1 cellular context compared by ENCODE assay signal in genomic region chr17:75614006-75614405, GRCh38.
TF ChIP-seq lines count a peak whose summit lies in the region.

No MANE protein-coding gene starts in this region.

TF ChIP-seq in HepG2, 621 proteins besides CTCF, POLR2A, EP300 and RAD21 (continues in another document):
- TF ChIP-seq SRY (CRISPR knock-in tag; IDR thresholded peaks at IDR 0.05), result no peak
- no peak for TF ChIP-seq TP53 (CRISPR knock-in tag; conservative IDR thresholded peaks at IDR 0.05)
- TF ChIP-seq HNRNPLL (IDR thresholded peaks at IDR 0.05; ENCODE audit: low read depth, low read length, poor library complexity, severe bottlenecking), result peak; percentile 15
- no peak for TF ChIP-seq GLMP (CRISPR knock-in tag; IDR thresholded peaks at IDR 0.05; ENCODE audit: borderline replicate concordance)
- TF ChIP-seq CREBL2 (CRISPR knock-in tag; IDR thresholded peaks at IDR 0.05; ENCODE audit: borderline replicate concordance), result 0 out of 2 replicates have a peak, but pooled peaks have one; percentile 45
- TF ChIP-seq THAP11 (CRISPR knock-in tag; IDR thresholded peaks at IDR 0.05), result no peak
- no peak for TF ChIP-seq ZNF275 (CRISPR knock-in tag; IDR thresholded peaks at IDR 0.05; ENCODE audit: borderline replicate concordance)
- TF ChIP-seq SKIL (CRISPR knock-in tag; IDR thresholded peaks at IDR 0.05; ENCODE audit: borderline replicate concordance), result no peak
- no peak for TF ChIP-seq PCBP2 (optimal IDR thresholded peaks at IDR 0.05; ENCODE audit: low read depth, low read length, poor library complexity, severe bottlenecking)
- 0 out of 2 replicates have a peak, but pooled peaks have one; percentile 29 for TF ChIP-seq RBFOX2 (IDR thresholded peaks at IDR 0.05; ENCODE audit: low read depth, low read length)
- TF ChIP-seq FOSL2 (CRISPR knock-in tag; IDR thresholded peaks at IDR 0.05), result no peak
- no peak for TF ChIP-seq ZNF576 (CRISPR knock-in tag; IDR thresholded peaks at IDR 0.05)
- TF ChIP-seq PCBP1 (IDR thresholded peaks at IDR 0.05; ENCODE audit: borderline replicate concordance, low read depth, low read length), result 0 out of 2 replicates have a peak, but pooled peaks have one; percentile 17
- TF ChIP-seq ZNF34 (CRISPR knock-in tag; IDR thresholded peaks at IDR 0.05; ENCODE audit: borderline replicate concordance), result no peak
- no peak for TF ChIP-seq MTF2 (CRISPR knock-in tag; IDR thresholded peaks at IDR 0.05; ENCODE audit: borderline replicate concordance)
- no peak for TF ChIP-seq TARDBP (CRISPR knock-in tag; IDR thresholded peaks at IDR 0.05)
- TF ChIP-seq FOXJ3 (CRISPR knock-in tag; IDR thresholded peaks at IDR 0.05; ENCODE audit: borderline replicate concordance), result no peak
- TF ChIP-seq ZNF274 (CRISPR knock-in tag; IDR thresholded peaks at IDR 0.05), result 0 out of 2 replicates have a peak, but pooled peaks have one; percentile 23
- TF ChIP-seq ARID4A (CRISPR knock-in tag; IDR thresholded peaks at IDR 0.05; ENCODE audit: borderline replicate concordance), result no peak; the same call in 1 of the 2 replicates
- TF ChIP-seq ZNF569 (CRISPR knock-in tag; IDR thresholded peaks at IDR 0.05; ENCODE audit: borderline replicate concordance), result no peak
- TF ChIP-seq ZNF317 (CRISPR knock-in tag; IDR thresholded peaks at IDR 0.05), result no peak
- TF ChIP-seq NFIC (IDR thresholded peaks at IDR 0.05; ENCODE audit: low read length), result no peak
- peak; percentile 51 for TF ChIP-seq STAG1 (CRISPR knock-in tag; IDR thresholded peaks at IDR 0.05)
- TF ChIP-seq SMYD3 (CRISPR knock-in tag; IDR thresholded peaks at IDR 0.05), result no peak
- TF ChIP-seq SAFB2 (CRISPR knock-in tag; IDR thresholded peaks at IDR 0.05; ENCODE audit: borderline replicate concordance, low read depth), result no peak
- TF ChIP-seq ZNF547 (CRISPR knock-in tag; IDR thresholded peaks at IDR 0.05), result 0 out of 2 replicates have a peak, but pooled peaks have one; percentile 29
- no peak for TF ChIP-seq ZNF891 (CRISPR knock-in tag; IDR thresholded peaks at IDR 0.05)
- no peak for TF ChIP-seq REXO4 (CRISPR knock-in tag; IDR thresholded peaks at IDR 0.05; ENCODE audit: borderline replicate concordance)
- no peak for TF ChIP-seq ZNF703 (CRISPR knock-in tag; IDR thresholded peaks at IDR 0.05; ENCODE audit: borderline replicate concordance)
- TF ChIP-seq ZSCAN25 (CRISPR knock-in tag; IDR thresholded peaks at IDR 0.05), result no peak
- TF ChIP-seq ZNF550 (CRISPR knock-in tag; IDR thresholded peaks at IDR 0.05; ENCODE audit: borderline replicate concordance), result no peak
- no peak for TF ChIP-seq NCOA5 (CRISPR knock-in tag; IDR thresholded peaks at IDR 0.05)
- no peak for TF ChIP-seq KDM5A (IDR thresholded peaks at IDR 0.05; ENCODE audit: borderline replicate concordance, low read length)
- TF ChIP-seq KDM5B (CRISPR knock-in tag; IDR thresholded peaks at IDR 0.05; ENCODE audit: borderline replicate concordance), result no peak
- TF ChIP-seq ZNF362 (CRISPR knock-in tag; IDR thresholded peaks at IDR 0.05; ENCODE audit: borderline replicate concordance), result no peak
- TF ChIP-seq SNRNP70 (IDR thresholded peaks at IDR 0.05; ENCODE audit: low read depth, low read length), result no peak
- no peak for TF ChIP-seq KMT2A (CRISPR knock-in tag; IDR thresholded peaks at IDR 0.05)
- no peak for TF ChIP-seq MIXL1 (CRISPR knock-in tag; IDR thresholded peaks at IDR 0.05)
- peak; percentile 69; the same call in 1 of the 2 replicates for TF ChIP-seq ZNF598 (CRISPR knock-in tag; IDR thresholded peaks at IDR 0.05; ENCODE audit: borderline replicate concordance)
- TF ChIP-seq ARNT (IDR thresholded peaks at IDR 0.05), result no peak
- no peak for TF ChIP-seq ZNF7 (CRISPR knock-in tag; IDR thresholded peaks at IDR 0.05)
- peak; percentile 45 for TF ChIP-seq XRCC5 (optimal IDR thresholded peaks at IDR 0.05; ENCODE audit: low read length)
- 0 out of 2 replicates have a peak, but pooled peaks have one; percentile 22 for TF ChIP-seq ZBTB33 (CRISPR knock-in tag; IDR thresholded peaks at IDR 0.05)
- TF ChIP-seq ZFP36L1 (CRISPR knock-in tag; IDR thresholded peaks at IDR 0.05), result no peak
- TF ChIP-seq KAT2B (IDR thresholded peaks at IDR 0.05; ENCODE audit: borderline replicate concordance, low read depth, low read length), result no peak
- no peak for TF ChIP-seq IKZF5 (CRISPR knock-in tag; IDR thresholded peaks at IDR 0.05)
- TF ChIP-seq BCL3 (CRISPR knock-in tag; IDR thresholded peaks at IDR 0.05), result 0 out of 2 replicates have a peak, but pooled peaks have one; percentile 35
